Comparison of ENCODE assay signal across 36 cellular contexts in genomic region chr2:68880213-68880612, GRCh38. TPM values are rescaled to one million over a fixed set of nuclear protein-coding genes. Genes with fewer than 3 reads are reported as not detected.
"Had no signal": no experiment of that assay in that cellular context is flagged by ENCODE, and none has a peak within 500 bp of the region (broad histone marks: within the 10 kb centered on the region; RNA-seq: fewer than 3 reads in every experiment).

No MANE protein-coding gene starts in this region.

- ATAC-seq: activated CD8-positive, alpha-beta T cell treated with anti-CD3 and anti-CD28 coated beads for 36 hours; PC-3 had no signal

- H3K27me3 ChIP-seq: adrenal gland, brain microvascular endothelial cell, Peyer's patch had no signal

- H3K4me1 ChIP-seq: adrenal gland, Peyer's patch had no signal

- H3K4me3 ChIP-seq: adrenal gland, Peyer's patch, SJSA1 had no signal

- H3K36me3 Mint-ChIP-seq: activated naive CD4-positive, alpha-beta T cell treated with anti-CD3 and anti-CD28 coated beads, Interleukin-2, amount 50 U/mL, for 24 hours; activated naive CD8-positive, alpha-beta T cell treated with anti-CD3 and anti-CD28 coated beads, Interleukin-2, amount 10 ng/mL, durations not matched to agents 7 days and 5 days had no signal

- H3K27ac Mint-ChIP-seq: activated B cell treated with CpG ODN at 0.5 μM for 24 hours; activated CD8-positive, alpha-beta T cell treated with anti-CD3 and anti-CD28 coated beads for 36 hours; activated naive CD4-positive, alpha-beta T cell treated with anti-CD3 and anti-CD28 coated beads, Interleukin-2, amount 50 U/mL, for 24 hours; activated naive CD8-positive, alpha-beta T cell treated with anti-CD3 and anti-CD28 coated beads, Interleukin-2, amount 10 ng/mL, durations not matched to agents 7 days and 5 days; activated T-helper 2 cell treated with anti-CD3 and anti-CD28 coated beads, Interferon-gamma antibody, Interleukin-2, Interleukin-4, amounts not matched to agents 10 μg/mL and 5 μg/mL and 100 μg/mL, durations not matched to agents 14 hours and 24 hours and 36 hours had no signal

- DNase-seq: activated B cell treated with CpG ODN at 0.5 μM for 24 hours; activated CD4-positive, alpha-beta T cell treated with anti-CD3 and anti-CD28 coated beads for 48 hours; activated CD4-positive, CD25-positive, alpha-beta regulatory T cell treated with anti-CD3 and anti-CD28 coated beads, Interleukin-2, amount 50 U/mL, for 72 hours; activated CD8-positive, alpha-beta T cell treated with anti-CD3 and anti-CD28 coated beads for 36 hours; activated gamma-delta T cell; activated naive CD4-positive, alpha-beta T cell treated with Interleukin-2 at 50 U/mL for 16 hours; activated naive CD8-positive, alpha-beta T cell treated with anti-CD3 and anti-CD28 coated beads, Interleukin-2, amount 10 ng/mL, durations not matched to agents 7 days and 5 days; activated T-cell treated with anti-CD3 and anti-CD28 coated beads, Interleukin-2, amount 50 U/mL, for 1 hour; adrenal gland; anterior cingulate cortex; brain microvascular endothelial cell; central memory CD4-positive, alpha-beta T cell; Kasumi-1; KG1; MM.1S; MV-4-11; NCI-H1092; NCI-H1436 treated with DMSO at 0.1 percent for 48 hours; NCI-H1694 treated with DMSO at 0.1 percent for 48 hours; NCI-H2029; NCI-H510A; NCI-H526; NCI-H748 treated with DMSO at 0.1 percent for 48 hours; NK-92 treated with Interleukin-12 subunit alpha and Interleukin-12 subunit beta, amount 100 ng/mL, for 24 hours; PC-3; Peyer's patch; RPMI8226; SHP77 treated with DMSO at 0.1 percent for 48 hours; SW 1271; T-helper 1 cell; T-helper 2 cell; T-helper 9 cell had no signal

- H3K27ac ChIP-seq: adrenal gland, brain microvascular endothelial cell, Peyer's patch, SJSA1, VCaP had no signal

- H3K9me3 ChIP-seq: adrenal gland, Peyer's patch, SJSA1 had no signal

- H3K4me3 Mint-ChIP-seq: activated B cell treated with CpG ODN at 0.5 μM for 24 hours; activated CD8-positive, alpha-beta T cell treated with anti-CD3 and anti-CD28 coated beads for 36 hours; activated naive CD4-positive, alpha-beta T cell treated with anti-CD3 and anti-CD28 coated beads, Interleukin-2, amount 50 U/mL, for 24 hours; activated naive CD8-positive, alpha-beta T cell treated with anti-CD3 and anti-CD28 coated beads, Interleukin-2, amount 10 ng/mL, durations not matched to agents 7 days and 5 days had no signal

- H3K9me3 Mint-ChIP-seq: activated B cell treated with CpG ODN at 0.5 μM for 24 hours; activated CD8-positive, alpha-beta T cell treated with anti-CD3 and anti-CD28 coated beads for 36 hours; activated naive CD4-positive, alpha-beta T cell treated with anti-CD3 and anti-CD28 coated beads, Interleukin-2, amount 50 U/mL, for 24 hours; activated naive CD8-positive, alpha-beta T cell treated with anti-CD3 and anti-CD28 coated beads, Interleukin-2, amount 10 ng/mL, durations not matched to agents 7 days and 5 days; activated T-helper 2 cell treated with anti-CD3 and anti-CD28 coated beads, Interferon-gamma antibody, Interleukin-2, Interleukin-4, amounts not matched to agents 10 μg/mL and 5 μg/mL and 100 μg/mL, durations not matched to agents 14 hours and 24 hours and 36 hours had no signal

- H3K36me3 ChIP-seq: adrenal gland, brain microvascular endothelial cell, Peyer's patch, SJSA1 had no signal

- H3K4me1 Mint-ChIP-seq: activated naive CD8-positive, alpha-beta T cell treated with anti-CD3 and anti-CD28 coated beads, Interleukin-2, amount 10 ng/mL, durations not matched to agents 7 days and 5 days had no signal

RNA-seq across cellular contexts. Expression of gene BMP10, which starts 9.0 kb away (rescaled TPM):
- polyA plus RNA-seq: adrenal gland had no signal
